ENCODE assay signal across 18 cellular contexts in the genomic region with DNA sequence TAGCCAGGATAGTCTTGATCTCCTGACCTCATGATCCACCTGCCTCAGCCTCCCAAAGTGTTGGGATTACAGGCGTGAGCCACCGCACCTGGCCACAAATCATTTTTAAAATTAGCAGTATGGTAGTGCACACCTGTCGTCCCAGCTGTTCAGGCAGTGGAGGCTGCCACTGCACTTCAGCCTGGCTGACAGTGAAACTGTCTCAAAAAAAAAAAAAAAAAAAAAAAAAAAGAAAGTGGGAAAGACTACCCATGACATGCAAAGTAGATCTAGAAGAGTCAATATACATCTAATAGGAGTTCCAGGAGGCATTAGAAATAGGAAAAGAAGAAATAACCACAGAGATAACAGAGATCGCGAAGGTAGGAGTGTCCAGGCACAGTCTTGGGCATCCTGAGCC. TPM values are rescaled to one million over a fixed set of nuclear protein-coding genes. Genes with fewer than 3 reads are reported as not detected.
DNase-seq lines count a peak whose midpoint lies in the region; ATAC-seq and TF ChIP-seq lines count a peak whose summit lies in the region.
"Had no signal": no experiment of that assay in that cellular context is flagged by ENCODE, and none has a peak within 500 bp of the region (broad histone marks: within the 10 kb centered on the region; RNA-seq: fewer than 3 reads in every experiment).

No MANE protein-coding gene starts in this region.

- intact Hi-C loops in spleen (cut with DNase I; ENCODE audit: low total_unique reads) = no loop called here

- peak overlapping the region; percentile 67 for H3K27ac Mint-ChIP-seq in activated CD4-positive, alpha-beta T cell treated with anti-CD3 and anti-CD28 coated beads, Interleukin-2, amount 10 ng/mL, durations not matched to agents 7 days and 5 days
- H3K27ac Mint-ChIP-seq in brain = peak overlapping the region in 3 of 5 experiments; percentile 5 to 63 (median 54)

- CTCF ChIA-PET in activated CD4-positive, alpha-beta T cell treated with anti-CD3 and anti-CD28 coated beads, Interleukin-2, amount 10 ng/mL, durations not matched to agents 7 days and 5 days (lab: Charles Lee) = interaction anchor here (1.2 to 1.4 kb wide), 2 partner anchors 21 to 63 kb away, joined by 3 read pairs; no protein-coding TSS in a partner anchor

- no peak for TF ChIP-seq POLR2A in spleen (IDR thresholded peaks at IDR 0.05)

- ATAC-seq in HG03039 (IDR thresholded peaks at IDR 0.05; ENCODE audit: unreplicated experiment) = no peak
- ATAC-seq: body of pancreas, mucosa of descending colon, Panc1 had no signal

- peaks cover 42% of the 10 kb centered on the region for H3K36me3 Mint-ChIP-seq in activated CD4-positive, alpha-beta T cell treated with anti-CD3 and anti-CD28 coated beads, Interleukin-2, amount 10 ng/mL, durations not matched to agents 7 days and 5 days (ENCODE audit: low read depth)
- H3K36me3 Mint-ChIP-seq in brain = peaks cover 16% of the 10 kb centered on the region

- H3K9ac ChIP-seq in MM.1S (ENCODE audit: low read length) = no peak overlapping the region

- TF ChIP-seq CTCF in MM.1S (IDR thresholded peaks at IDR 0.05; ENCODE audit: low read length) (no peak), brain (conservative IDR thresholded peaks at IDR 0.05) (no peak), spleen (IDR thresholded peaks at IDR 0.05 in 8 of 11, conservative IDR thresholded peaks at IDR 0.05 in 3 of 11) (no peak)

- no peaks in the 10 kb centered on the region for H3K27me3 Mint-ChIP-seq in activated CD4-positive, alpha-beta T cell treated with anti-CD3 and anti-CD28 coated beads, Interleukin-2, amount 10 ng/mL, durations not matched to agents 7 days and 5 days
- peaks cover 4% of the 10 kb centered on the region for H3K27me3 Mint-ChIP-seq in brain

- H3K36me3 ChIP-seq in MM.1S (replicated peaks; ENCODE audit: insufficient read depth, low read length) (no peaks in the 10 kb centered on the region), spleen (no peaks in the 10 kb centered on the region)
- H3K36me3 ChIP-seq: prostate gland, suprapubic skin had no signal

- POLR2A ChIA-PET in activated CD4-positive, alpha-beta T cell treated with anti-CD3 and anti-CD28 coated beads, Interleukin-2, amount 10 ng/mL, durations not matched to agents 7 days and 5 days (lab: Charles Lee) = no interaction called here

- H3K4me2 ChIP-seq in MM.1S (ENCODE audit: low read depth, low read length) = peak overlapping the region; percentile 80

- no peaks in the 10 kb centered on the region for H3K27me3 ChIP-seq in MM.1S (replicated peaks; ENCODE audit: insufficient read depth, low read length)
- no peaks in the 10 kb centered on the region for H3K27me3 ChIP-seq in spleen (replicated peaks in 1 of 7)
- H3K27me3 ChIP-seq: body of pancreas, dorsolateral prefrontal cortex, hepatocyte, suprapubic skin had no signal

- 73 to 88% (median 84%) methylated on average over 5 of the region's 5 CpGs for WGBS in spleen, 5 donors

- H2AFZ ChIP-seq in MM.1S (ENCODE audit: low read length) = no peak overlapping the region
- H2AFZ ChIP-seq: hepatocyte had no signal

- H3K4me1 ChIP-seq in MM.1S (ENCODE audit: low read length) (peaks cover 25% of the 10 kb centered on the region), spleen (peaks cover 24 to 91% (median 70%) of the 10 kb centered on the region in 6 donors)
- H3K4me1 ChIP-seq: prostate gland had no signal

- no peaks in the 10 kb centered on the region for H3K9me2 ChIP-seq in MM.1S (replicated peaks; ENCODE audit: insufficient read depth, low read length)

- peaks cover 70% of the 10 kb centered on the region for H3K4me1 Mint-ChIP-seq in activated CD4-positive, alpha-beta T cell treated with anti-CD3 and anti-CD28 coated beads, Interleukin-2, amount 10 ng/mL, durations not matched to agents 7 days and 5 days
- H3K4me1 Mint-ChIP-seq in brain = peaks cover 71% of the 10 kb centered on the region

- peak overlapping the region; percentile 35 for H3K4me3 ChIP-seq in MM.1S (ENCODE audit: low read length)
- H3K4me3 ChIP-seq in spleen = peak overlapping the region in 1 of 8 donors; percentile 92
- H3K4me3 ChIP-seq: body of pancreas, hepatocyte, mucosa of descending colon, prostate gland, suprapubic skin had no signal

- H3K79me2 ChIP-seq in MM.1S (ENCODE audit: low read length) = peaks cover 85% of the 10 kb centered on the region

- peaks cover 6% of the 10 kb centered on the region; the same call in 1 of the 2 replicates for H4K20me1 ChIP-seq in MM.1S (ENCODE audit: insufficient read depth, low read length)

- peak overlapping the region; percentile 84; the same call in 1 of the 2 replicates for H3K27ac ChIP-seq in MM.1S (ENCODE audit: low read length)
- peak overlapping the region in 6 of 8 donors; percentile 97 to 98 (median 98) for H3K27ac ChIP-seq in spleen
- H3K27ac ChIP-seq: dorsolateral prefrontal cortex, hepatocyte, prostate gland, suprapubic skin had no signal

- H3K9me3 ChIP-seq in MM.1S (replicated peaks; ENCODE audit: insufficient read depth, low read length) (no peaks in the 10 kb centered on the region), spleen (no peaks in the 10 kb centered on the region)
- H3K9me3 ChIP-seq: body of pancreas, mucosa of descending colon, prostate gland, suprapubic skin had no signal

- H3F3A ChIP-seq in MM.1S (ENCODE audit: insufficient read depth, low read length) = peaks cover 31% of the 10 kb centered on the region

- H3K9me3 Mint-ChIP-seq in activated CD4-positive, alpha-beta T cell treated with anti-CD3 and anti-CD28 coated beads, Interleukin-2, amount 10 ng/mL, durations not matched to agents 7 days and 5 days = no peaks in the 10 kb centered on the region
- peaks cover 0 to 8% (median 0%) of the 10 kb centered on the region in 5 experiments for H3K9me3 Mint-ChIP-seq in brain
- H3K9me3 Mint-ChIP-seq: activated T-helper 2 cell treated with anti-CD3 and anti-CD28 coated beads, Interferon-gamma antibody, Interleukin-2, Interleukin-4, amounts not matched to agents 10 μg/mL and 5 μg/mL and 100 μg/mL, durations not matched to agents 14 hours and 24 hours and 36 hours had no signal

- no peak for DNase-seq in activated CD4-positive, alpha-beta T cell treated with anti-CD3 and anti-CD28 coated beads, Interleukin-2, amount 10 ng/mL, durations not matched to agents 7 days and 5 days
- DNase-seq in activated CD4-positive, alpha-beta T cell treated with anti-CD3 and anti-CD28 coated beads, Interleukin-2, amount 50 U/mL, for 1 hour = no peak
- DNase-seq in MM.1S (peak; percentile 81), spleen (no peak), epidermal melanocyte (ENCODE audit: insufficient read length, low spot score) (no peak), HPDE6-E6E7 (ENCODE audit: extremely low spot score) (no peak)
- DNase-seq: body of pancreas; dorsolateral prefrontal cortex; mucosa of descending colon; NCI-H524 treated with DMSO at 0.1 percent for 48 hours; stimulated activated CD4-positive, alpha-beta T cell treated with anti-CD3 and anti-CD28 coated beads, Interleukin-15, amount 100 ng/mL, for 24 hours had no signal

- no peak overlapping the region for H3K4me3 Mint-ChIP-seq in activated CD4-positive, alpha-beta T cell treated with anti-CD3 and anti-CD28 coated beads, Interleukin-2, amount 10 ng/mL, durations not matched to agents 7 days and 5 days
- H3K4me3 Mint-ChIP-seq in brain = peak overlapping the region in 4 of 5 experiments; percentile 57 to 69 (median 60)

RNA-seq across cellular contexts. Expression of a gene that starts 3.2 kb away (rescaled TPM):
- total RNA-seq in activated CD4-positive, alpha-beta T cell treated with anti-CD3 and anti-CD28 coated beads, Interleukin-2, amount 10 ng/mL, durations not matched to agents 7 days and 5 days = 10 to 100 TPM; 36.2 to 41.0 TPM
- polyA plus RNA-seq in brain (ENCODE audit: insufficient read depth, low read depth, low replicate concordance) = 8.0 TPM
- total RNA-seq in spleen = 10 to 100 TPM; 29.8 to 77.1 (median 41.9) TPM
- 10 to 100 TPM in 1 of 3 donors, 1 to 10 TPM in 2; 8.1 to 10.1 (median 8.5) TPM for polyA plus RNA-seq in spleen
